9 cellular contexts compared by ENCODE assay signal in the genomic region with DNA sequence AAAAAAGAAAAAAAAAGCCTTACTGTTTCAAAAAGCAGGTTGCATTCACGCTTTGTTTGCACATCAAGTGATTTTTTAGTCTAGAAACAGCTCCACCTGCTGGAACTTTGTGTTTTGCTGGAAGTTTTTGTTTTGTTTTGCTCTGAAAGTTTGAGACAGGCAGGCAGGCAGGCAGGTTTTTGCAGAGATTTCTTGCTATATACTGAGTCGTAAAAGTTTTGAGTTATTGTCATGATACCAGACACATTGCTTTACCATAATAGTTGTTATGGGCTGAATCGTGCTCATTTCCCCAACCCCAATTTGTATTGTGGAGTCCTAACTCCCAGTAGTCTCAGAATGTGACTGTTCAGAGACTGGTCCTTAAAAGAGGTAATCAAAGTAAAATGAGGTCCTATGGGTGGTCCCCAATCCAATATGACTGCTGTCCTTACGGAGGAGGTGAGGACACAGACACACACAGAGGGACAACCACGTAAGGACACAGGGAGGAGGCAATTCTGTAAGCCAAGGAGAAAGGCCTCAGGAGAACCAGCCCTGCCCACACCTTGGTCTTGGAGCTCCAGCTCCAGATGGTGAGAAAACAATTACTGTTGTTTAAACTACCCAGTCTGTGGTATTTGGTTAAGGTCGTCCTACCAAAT. TPM values are rescaled to one million over a fixed set of nuclear protein-coding genes. Genes with fewer than 3 reads are reported as not detected.
A peak's percentile ranks its signal among the peaks of the same experiment; 100 is the strongest.
DNase-seq lines count a peak whose midpoint lies in the region; ATAC-seq and TF ChIP-seq lines count a peak whose summit lies in the region.
"Had no signal": no experiment of that assay in that cellular context is flagged by ENCODE, and none has a peak within 500 bp of the region (broad histone marks: within the 10 kb centered on the region; RNA-seq: fewer than 3 reads in every experiment).

No MANE protein-coding gene starts in this region.

- peak; percentile 8 for DNase-seq in NCI-H1694 treated with DMSO at 0.1 percent for 48 hours (lab: John Stamatoyannopoulos, UW)
- no peak for DNase-seq in NCI-H1694 (lab: John Stamatoyannopoulos, UW)
- DNase-seq in HFFc6 = peak; percentile 29
- peak; percentile 14 for DNase-seq in T follicular helper cell (ENCODE audit: low read depth)
- peak; percentile 52 for DNase-seq in endothelial cell (ENCODE audit: low spot score)
- DNase-seq in OCI-M2 (lab: John Stamatoyannopoulos, UW; ENCODE audit: unreplicated experiment) = no peak

- H3K36me3 Mint-ChIP-seq in HFFc6 (ENCODE audit: low read depth) (no peaks in the 10 kb centered on the region), endothelial cell (ENCODE audit: low read depth, unreplicated experiment) (no peaks in the 10 kb centered on the region)

- H3K4me3 Mint-ChIP-seq in HFFc6 (no peak overlapping the region), endothelial cell (ENCODE audit: unreplicated experiment) (no peak overlapping the region)
- H3K4me3 Mint-ChIP-seq: activated naive CD8-positive, alpha-beta T cell had no signal

- H3K4me1 Mint-ChIP-seq in HFFc6 (ENCODE audit: low read depth) = no peaks in the 10 kb centered on the region
- H3K4me1 Mint-ChIP-seq in endothelial cell (ENCODE audit: unreplicated experiment) = no peaks in the 10 kb centered on the region

- H3K27me3 Mint-ChIP-seq in HFFc6 (ENCODE audit: insufficient read depth) (peaks cover 2% of the 10 kb centered on the region), endothelial cell (ENCODE audit: unreplicated experiment) (peaks cover 4% of the 10 kb centered on the region)
- H3K27me3 Mint-ChIP-seq: activated naive CD8-positive, alpha-beta T cell had no signal

- H3K4me1 ChIP-seq in neuron (ENCODE audit: insufficient read depth, low read length) = no peaks in the 10 kb centered on the region

- H3K9me3 ChIP-seq in neuron (ENCODE audit: low read length) = no peaks in the 10 kb centered on the region

- H3K9me3 Mint-ChIP-seq in HFFc6 (no peaks in the 10 kb centered on the region), endothelial cell (ENCODE audit: unreplicated experiment) (no peaks in the 10 kb centered on the region)

- no peak overlapping the region for H3K27ac Mint-ChIP-seq in HFFc6
- H3K27ac Mint-ChIP-seq in endothelial cell (ENCODE audit: unreplicated experiment) = no peak overlapping the region
- H3K27ac Mint-ChIP-seq: activated naive CD8-positive, alpha-beta T cell had no signal

- H3K36me3 ChIP-seq in neuron (ENCODE audit: insufficient read depth, low read length) = no peaks in the 10 kb centered on the region

- no peak for ATAC-seq in GM21576 (IDR thresholded peaks at IDR 0.05; ENCODE audit: unreplicated experiment)

- peaks cover 5% of the 10 kb centered on the region for H3K27me3 ChIP-seq in neuron (ENCODE audit: insufficient read depth, low read length)

- H2AFZ ChIP-seq in neuron (ENCODE audit: low read depth, low read length) = peak overlapping the region; percentile 71

- TF ChIP-seq CTCF in HFFc6 (IDR thresholded peaks at IDR 0.05) (peak; percentile 82), endothelial cell (IDR thresholded peaks at IDR 0.05; ENCODE audit: unreplicated experiment) (peak; percentile 70)

- H3K4me3 ChIP-seq in neuron (ENCODE audit: low read length) = no peak overlapping the region

RNA-seq across cellular contexts. Expression of gene OR2Y1, which starts 20.9 kb away (rescaled TPM):
- not detected for total RNA-seq in HFFc6 (2021; fragmentation: NEBNext Ultra II Directional; extraction: Animal tissue kit (Norgen Biotek cat#: 25700))
- not detected for total RNA-seq in endothelial cell (ENCODE audit: unreplicated experiment)

Comparison
In these comparisons a context has a peak if more than half of its experiments do, and no peak if none do; other contexts are left out.
1. DNase-seq: peak in NCI-H1694 treated with DMSO at 0.1 percent for 48 hours (single experiment), HFFc6 (single experiment), T follicular helper cell (single experiment) and endothelial cell (single experiment); none in NCI-H1694 (single experiment) and OCI-M2 (single experiment).